ENCODE assay signal across 16 cellular contexts in genomic region chr3:168951884-168952283, GRCh38.
"Had no signal": no experiment of that assay in that cellular context is flagged by ENCODE, and none has a peak within 500 bp of the region (broad histone marks: within the 10 kb centered on the region; RNA-seq: fewer than 3 reads in every experiment).

No MANE protein-coding gene starts in this region.

- H3K27ac ChIP-seq: adrenal gland, esophagus muscularis mucosa, ovary, testis, upper lobe of right lung had no signal

- H3K4me3 ChIP-seq: adrenal gland, ovary, testis, upper lobe of right lung had no signal

- H3K9me3 ChIP-seq: adrenal gland, ovary, testis, upper lobe of right lung had no signal

- H3K27ac Mint-ChIP-seq: natural killer cell treated with Interleukin-12 subunit alpha and Interleukin-12 subunit beta and Interleukin-15 and Interleukin-18, amount 100 ng/mL, for 72 hours; stimulated activated naive CD8-positive, alpha-beta T cell treated with anti-CD3 and anti-CD28 coated beads, Interleukin-15, Interleukin-2, amounts not matched to agents 100 ng/mL and 50 ng/mL, for 24 hours; T-helper 1 cell treated with Interleukin-12 subunit alpha and Interleukin-12 subunit beta and Interleukin-4 antibody, amounts not matched to agents 30 μg/mL and 1 μg/mL, for 36 hours had no signal

- H3K27me3 Mint-ChIP-seq: natural killer cell treated with Interleukin-12 subunit alpha and Interleukin-12 subunit beta and Interleukin-15 and Interleukin-18, amount 100 ng/mL, for 72 hours; stimulated activated naive CD8-positive, alpha-beta T cell treated with anti-CD3 and anti-CD28 coated beads, Interleukin-15, Interleukin-2, amounts not matched to agents 100 ng/mL and 50 ng/mL, for 24 hours had no signal

- H3K4me1 ChIP-seq: adrenal gland, testis, upper lobe of right lung had no signal

- H3K4me3 Mint-ChIP-seq: natural killer cell treated with Interleukin-12 subunit alpha and Interleukin-12 subunit beta and Interleukin-15 and Interleukin-18, amount 100 ng/mL, for 72 hours; stimulated activated naive CD8-positive, alpha-beta T cell treated with anti-CD3 and anti-CD28 coated beads, Interleukin-15, Interleukin-2, amounts not matched to agents 100 ng/mL and 50 ng/mL, for 24 hours; T-helper 1 cell treated with Interleukin-12 subunit alpha and Interleukin-12 subunit beta and Interleukin-4 antibody, amounts not matched to agents 30 μg/mL and 1 μg/mL, for 36 hours had no signal

- ATAC-seq: activated CD4-positive, CD25-positive, alpha-beta regulatory T cell treated with anti-CD3 and anti-CD28 coated beads, Interleukin-2, amount 50 U/mL, for 24 hours; left lobe of liver; natural killer cell treated with Interleukin-12 subunit alpha and Interleukin-12 subunit beta and Interleukin-15 and Interleukin-18, amount 100 ng/mL, for 72 hours; upper lobe of right lung had no signal

- H3K27me3 ChIP-seq: adrenal gland, esophagus muscularis mucosa, ovary, testis, upper lobe of right lung had no signal

- H3K9me3 Mint-ChIP-seq: stimulated activated naive CD8-positive, alpha-beta T cell treated with anti-CD3 and anti-CD28 coated beads, Interleukin-15, Interleukin-2, amounts not matched to agents 100 ng/mL and 50 ng/mL, for 24 hours had no signal

- H3K36me3 ChIP-seq: adrenal gland, esophagus muscularis mucosa, ovary, upper lobe of right lung had no signal

- DNase-seq: activated naive CD4-positive, alpha-beta T cell treated with anti-CD3 and anti-CD28 coated beads, Interleukin-2, amount 50 U/mL, for 16 hours; activated T-cell treated with anti-CD3 and anti-CD28 coated beads, Interleukin-2, amount 50 U/mL, for 1 hour; adrenal gland; central memory CD4-positive, alpha-beta T cell; cortex of kidney; ovary; stimulated activated CD4-positive, alpha-beta T cell treated with anti-CD3 and anti-CD28 coated beads, Interleukin-4, amount 100 ng/mL, for 1 hour; stimulated activated CD8-positive, alpha-beta memory T cell treated with anti-CD3 and anti-CD28 coated beads, Interleukin-4, amount 100 ng/mL, for 48 hours; testis; upper lobe of right lung had no signal

- H3K36me3 Mint-ChIP-seq: natural killer cell treated with Interleukin-12 subunit alpha and Interleukin-12 subunit beta and Interleukin-15 and Interleukin-18, amount 100 ng/mL, for 72 hours had no signal
